15 cellular contexts compared by ENCODE assay signal in genomic region chr11:74980627-74981026, GRCh38.
"Had no signal": no experiment of that assay in that cellular context is flagged by ENCODE, and none has a peak within 500 bp of the region (broad histone marks: within the 10 kb centered on the region; RNA-seq: fewer than 3 reads in every experiment).

No MANE protein-coding gene starts in this region.

- H3K27ac ChIP-seq: ascending aorta, psoas muscle, right lobe of liver had no signal

- H3K4me3 ChIP-seq: ascending aorta, psoas muscle, right lobe of liver had no signal

- H3K4me1 Mint-ChIP-seq: activated naive CD8-positive, alpha-beta T cell treated with anti-CD3 and anti-CD28 coated beads, Interleukin-2, amount 50 U/mL, for 24 hours had no signal

- FAIRE-seq: bronchial epithelial cell had no signal

- DNase-seq: activated CD4-positive, alpha-beta T cell treated with anti-CD3 and anti-CD28 coated beads for 1 hour; activated CD4-positive, alpha-beta T cell treated with anti-CD3 and anti-CD28 coated beads, Interleukin-2, amount 50 U/mL, for 48 hours; activated naive CD4-positive, alpha-beta T cell; activated naive CD8-positive, alpha-beta T cell treated with anti-CD3 and anti-CD28 coated beads, Interleukin-2, amount 50 U/mL, for 24 hours; foreskin melanocyte; head of caudate nucleus; left colon; mesenchymal stem cell; psoas muscle; right lobe of liver; stimulated activated naive CD4-positive, alpha-beta T cell; substantia nigra; trophoblast cell had no signal

- H3K4me1 ChIP-seq: ascending aorta had no signal

- H3K4me3 Mint-ChIP-seq: activated naive CD8-positive, alpha-beta T cell treated with anti-CD3 and anti-CD28 coated beads, Interleukin-2, amount 50 U/mL, for 24 hours had no signal

- H3K27me3 ChIP-seq: ascending aorta, right lobe of liver had no signal

- H3K27me3 Mint-ChIP-seq: activated naive CD8-positive, alpha-beta T cell treated with anti-CD3 and anti-CD28 coated beads, Interleukin-2, amount 50 U/mL, for 24 hours had no signal

- H3K27ac Mint-ChIP-seq: activated naive CD8-positive, alpha-beta T cell treated with anti-CD3 and anti-CD28 coated beads, Interleukin-2, amount 50 U/mL, for 24 hours had no signal

- H3K9me3 ChIP-seq: ascending aorta, psoas muscle, right lobe of liver had no signal

- H3K9me3 Mint-ChIP-seq: activated naive CD8-positive, alpha-beta T cell treated with anti-CD3 and anti-CD28 coated beads, Interleukin-2, amount 50 U/mL, for 24 hours had no signal

- ATAC-seq: activated naive CD8-positive, alpha-beta T cell treated with anti-CD3 and anti-CD28 coated beads, Interleukin-2, amount 50 U/mL, for 24 hours; left colon; psoas muscle had no signal
